In the genomic region with DNA sequence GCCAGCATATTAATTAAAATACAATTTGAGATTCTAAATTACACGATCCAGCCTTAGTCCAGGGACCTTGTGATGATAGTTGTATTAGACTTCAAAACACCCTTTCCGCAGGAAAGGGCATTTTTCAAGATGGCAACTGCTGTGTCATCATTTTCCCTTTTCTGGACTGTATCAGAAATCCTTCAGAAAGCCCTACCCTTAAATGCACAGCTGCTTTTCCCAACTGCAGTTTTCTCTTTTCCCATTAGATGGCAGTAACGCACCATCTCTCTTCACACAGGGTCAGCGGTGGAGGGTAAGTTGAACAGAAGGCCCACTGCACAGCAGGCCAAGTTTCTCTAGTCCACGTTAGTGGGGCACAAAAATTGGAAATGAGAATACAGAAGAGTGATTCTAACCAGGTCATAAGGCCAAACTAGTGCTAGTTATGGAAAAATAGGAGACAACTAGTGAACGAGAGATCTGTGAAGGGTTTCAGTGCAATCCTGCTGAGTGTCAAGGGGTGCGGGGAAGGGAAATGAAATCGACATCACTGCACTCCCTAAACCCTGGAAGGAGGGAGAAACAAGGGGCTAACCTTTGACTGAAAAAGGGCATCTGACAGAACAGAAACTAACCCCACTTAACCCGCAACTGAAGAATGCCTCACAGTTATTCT, we compare ENCODE assay signal across 8 cellular contexts. TPM values are rescaled to one million over a fixed set of nuclear protein-coding genes. Genes with fewer than 3 reads are reported as not detected.
DNase-seq lines count a peak whose midpoint lies in the region; ATAC-seq and TF ChIP-seq lines count a peak whose summit lies in the region.

No MANE protein-coding gene starts in this region.

- POLR2A ChIA-PET in WTC11 (lab: Charles Lee) = interaction anchor here (1.1 kb wide), 1 partner anchor 67 kb away, joined by 3 read pairs; no protein-coding TSS in a partner anchor

- TF ChIP-seq POLR2A in right lobe of liver (IDR thresholded peaks at IDR 0.05) = no peak

- no peak overlapping the region for H3K4me3 ChIP-seq in colonic mucosa
- no peak overlapping the region for H3K4me3 ChIP-seq in right lobe of liver

- intact Hi-C loops in colonic mucosa (cut with DNase I) = loop anchor here (2.0 to 5.0 kb wide), 4 partner anchors 65 to 399 kb away; partner anchors contain the start of gene IL6R
- intact Hi-C loops in right lobe of liver (cut with DNase I) = loop anchor here (10.0 kb wide), 2 partner anchors 65 to 75 kb away; partner anchors contain the start of gene UBE2Q1 (in 1 of the 2)

- H3K36me3 Mint-ChIP-seq in WTC11 = no peaks in the 10 kb centered on the region

- 25% methylated on average over 9 of the region's 9 CpGs for WGBS in right lobe of liver (ENCODE audit: insufficient coverage, low coverage, low lambda C conversion rate, missing lambda C conversion rate)

- TF ChIP-seq CTCF in WTC11 (IDR thresholded peaks at IDR 0.05) (peak; percentile 78), colonic mucosa (IDR thresholded peaks at IDR 0.05) (peak; percentile 90), right lobe of liver (IDR thresholded peaks at IDR 0.05) (peak; percentile 93 to 99 (median 94))

- H3K27ac Mint-ChIP-seq in WTC11 = no peak overlapping the region

- H3K4me1 ChIP-seq in colonic mucosa = no peaks in the 10 kb centered on the region
- H3K4me1 ChIP-seq in right lobe of liver = peaks cover 0 to 7% (median 0%) of the 10 kb centered on the region in 4 donors

- H3K4me1 Mint-ChIP-seq in WTC11 = peaks cover 21% of the 10 kb centered on the region

- ATAC-seq in WTC11 (peak; percentile 84), right lobe of liver (peak; percentile 94 to 97 (median 96)), GM18511 (IDR thresholded peaks at IDR 0.05; ENCODE audit: unreplicated experiment) (no peak)

- peak; percentile 89 for DNase-seq in CD1c-positive myeloid dendritic cell (ENCODE audit: extremely low spot score)
- peak; percentile 67 for DNase-seq in HCEC 1CT
- peak; percentile 93 for DNase-seq in NCI-H345 treated with DMSO at 0.1 percent for 48 hours (lab: John Stamatoyannopoulos, UW; ENCODE audit: unreplicated experiment)
- DNase-seq in WTC11 (ENCODE audit: low spot score) = peak; percentile 54
- peak; percentile 83 for DNase-seq in colonic mucosa
- peak in 1 of 3 donors; percentile 56 for DNase-seq in right lobe of liver
- DNase-seq in stimulated activated CD8-positive, alpha-beta memory T cell treated with anti-CD3 and anti-CD28 coated beads, Interleukin-15, amount 100 ng/mL, for 1 hour (ENCODE audit: low read depth) = peak; percentile 21

- H3K9ac ChIP-seq in colonic mucosa (ENCODE audit: low read depth in 2 of 2, low read length in 2 of 2) = peak overlapping the region in 1 of 2 donors; percentile 9

- CTCF ChIA-PET in WTC11 (lab: Charles Lee) = interaction anchor here (0.6 to 9.0 kb wide), 42 partner anchors 9 to 457 kb away, joined by 3 to 189 read pairs (median 5); partner anchors contain the start of genes CHRNB2, IL6R, PMVK and SHE

- no peak overlapping the region for H3K27ac ChIP-seq in colonic mucosa
- no peak overlapping the region for H3K27ac ChIP-seq in right lobe of liver

- H3K27me3 ChIP-seq in colonic mucosa (no peaks in the 10 kb centered on the region), right lobe of liver (no peaks in the 10 kb centered on the region)

- H3K27me3 Mint-ChIP-seq in WTC11 (ENCODE audit: low read depth) = no peaks in the 10 kb centered on the region

- H3K36me3 ChIP-seq in colonic mucosa (no peaks in the 10 kb centered on the region), right lobe of liver (no peaks in the 10 kb centered on the region)

- H3K9me3 ChIP-seq in colonic mucosa (no peaks in the 10 kb centered on the region), right lobe of liver (no peaks in the 10 kb centered on the region)

- H3K9me3 Mint-ChIP-seq in WTC11 = no peaks in the 10 kb centered on the region

- H3K4me3 Mint-ChIP-seq in WTC11 = no peak overlapping the region

TF ChIP-seq in WTC11, 78 proteins besides CTCF, POLR2A, EP300 and RAD21:
- TF ChIP-seq ZNF121 (CRISPR knock-in tag; IDR thresholded peaks at IDR 0.05) = peak; percentile 22; the same call in 1 of the 2 replicates
- TF ChIP-seq FOXP1 (CRISPR knock-in tag; IDR thresholded peaks at IDR 0.05; ENCODE audit: borderline replicate concordance) = no peak
TF ChIP-seq in WTC11: peak in this region for 1.

RNA-seq across cellular contexts. Expression of gene TDRD10, which starts 22.1 kb away (rescaled TPM):
- total RNA-seq in WTC11 (2021) (0.09 to 0.46 TPM (median 0.25 TPM) in 3 replicates), colonic mucosa (under 1 TPM; 0.42 to 0.67 TPM), right lobe of liver (1 to 10 TPM in 5 of 6 experiments, under 1 TPM in 1; 0.92 to 2.2 (median 1.4) TPM)

RNA-seq across cellular contexts. Expression of gene SHE, which starts 22.3 kb away (rescaled TPM):
- total RNA-seq in WTC11 (2021) (0.73 to 1.1 TPM (median 0.79 TPM) in 3 replicates), colonic mucosa (1 to 10 TPM; 1.7 to 3.9 TPM), right lobe of liver (1 to 10 TPM; 4.0 to 5.6 (median 4.7) TPM)
